1 cellular context compared by ENCODE assay signal in genomic region chr7:87287738-87288341, GRCh38.
TF ChIP-seq lines count a peak whose summit lies in the region.

No MANE protein-coding gene starts in this region.

TF ChIP-seq in HepG2, 621 proteins besides CTCF, POLR2A, EP300 and RAD21 (continued from another document):
- TF ChIP-seq ZNF101 (CRISPR knock-in tag; IDR thresholded peaks at IDR 0.05; ENCODE audit: borderline replicate concordance, low read depth) = no peak
- no peak for TF ChIP-seq ZFP36 (IDR thresholded peaks at IDR 0.05; ENCODE audit: borderline replicate concordance, low read depth, low read length, partially characterized antibody)
- TF ChIP-seq BHLHE40 (IDR thresholded peaks at IDR 0.05; ENCODE audit: low read length) = no peak
- no peak for TF ChIP-seq FOXP4 (CRISPR knock-in tag; IDR thresholded peaks at IDR 0.05)
- no peak for TF ChIP-seq ZNF710 (CRISPR knock-in tag; IDR thresholded peaks at IDR 0.05; ENCODE audit: borderline replicate concordance)
- TF ChIP-seq AFF4 (CRISPR knock-in tag; IDR thresholded peaks at IDR 0.05) = no peak
- peak; percentile 34; the same call in 1 of the 2 replicates for TF ChIP-seq FOXA3 (CRISPR knock-in tag; IDR thresholded peaks at IDR 0.05)
- TF ChIP-seq ATAD3A (CRISPR knock-in tag; IDR thresholded peaks at IDR 0.05) = no peak
- TF ChIP-seq ARNTL (CRISPR knock-in tag; IDR thresholded peaks at IDR 0.05) = no peak
- no peak for TF ChIP-seq ZFP36L2 (CRISPR knock-in tag; IDR thresholded peaks at IDR 0.05)
- no peak for TF ChIP-seq MTA3 (CRISPR knock-in tag; IDR thresholded peaks at IDR 0.05)
- TF ChIP-seq ZZZ3 (CRISPR knock-in tag; IDR thresholded peaks at IDR 0.05; ENCODE audit: borderline replicate concordance) = no peak
- TF ChIP-seq ZNF609 (CRISPR knock-in tag; IDR thresholded peaks at IDR 0.05; ENCODE audit: borderline replicate concordance) = no peak
- TF ChIP-seq ZFP41 (CRISPR knock-in tag; IDR thresholded peaks at IDR 0.05; ENCODE audit: borderline replicate concordance) = no peak
- peak; percentile 53; the same call in 1 of the 2 replicates for TF ChIP-seq ZNF292 (CRISPR knock-in tag; IDR thresholded peaks at IDR 0.05; ENCODE audit: borderline replicate concordance, low read depth)
- TF ChIP-seq YEATS2 (CRISPR knock-in tag; IDR thresholded peaks at IDR 0.05; ENCODE audit: borderline replicate concordance) = no peak
- TF ChIP-seq SAP130 (CRISPR knock-in tag; IDR thresholded peaks at IDR 0.05; ENCODE audit: low read depth) = 0 out of 2 replicates have a peak, but pooled peaks have one; percentile 11
- no peak for TF ChIP-seq ZNF550 (CRISPR knock-in tag; IDR thresholded peaks at IDR 0.05; ENCODE audit: borderline replicate concordance)
- no peak for TF ChIP-seq SNAPC4 (CRISPR knock-in tag; IDR thresholded peaks at IDR 0.05)
- no peak for TF ChIP-seq SMAD1 (CRISPR knock-in tag; IDR thresholded peaks at IDR 0.05; ENCODE audit: borderline replicate concordance, low read depth)
- no peak for TF ChIP-seq ZNF841 (CRISPR knock-in tag; IDR thresholded peaks at IDR 0.05; ENCODE audit: borderline replicate concordance)
- no peak for TF ChIP-seq SRSF4 (IDR thresholded peaks at IDR 0.05; ENCODE audit: low read depth, low read length, poor library complexity, severe bottlenecking)
- no peak for TF ChIP-seq ZBTB20 (CRISPR knock-in tag; IDR thresholded peaks at IDR 0.05; ENCODE audit: borderline replicate concordance, low read depth)
- no peak for TF ChIP-seq RARA (CRISPR knock-in tag; IDR thresholded peaks at IDR 0.05)
- no peak for TF ChIP-seq FOXA1 (IDR thresholded peaks at IDR 0.05)
- peak; percentile 51; the same call in 1 of the 2 replicates for TF ChIP-seq FOXA1 (CRISPR knock-in tag; IDR thresholded peaks at IDR 0.05)
- TF ChIP-seq ZNF781 (CRISPR knock-in tag; IDR thresholded peaks at IDR 0.05; ENCODE audit: borderline replicate concordance, not compliant biosample characterization) = no peak
- TF ChIP-seq CREM (IDR thresholded peaks at IDR 0.05) = no peak
- no peak for TF ChIP-seq CREM (CRISPR knock-in tag; IDR thresholded peaks at IDR 0.05)
- TF ChIP-seq MTF2 (CRISPR knock-in tag; IDR thresholded peaks at IDR 0.05; ENCODE audit: borderline replicate concordance) = no peak; the same call in 1 of the 2 replicates
